17 cellular contexts compared by ENCODE assay signal in the genomic region with DNA sequence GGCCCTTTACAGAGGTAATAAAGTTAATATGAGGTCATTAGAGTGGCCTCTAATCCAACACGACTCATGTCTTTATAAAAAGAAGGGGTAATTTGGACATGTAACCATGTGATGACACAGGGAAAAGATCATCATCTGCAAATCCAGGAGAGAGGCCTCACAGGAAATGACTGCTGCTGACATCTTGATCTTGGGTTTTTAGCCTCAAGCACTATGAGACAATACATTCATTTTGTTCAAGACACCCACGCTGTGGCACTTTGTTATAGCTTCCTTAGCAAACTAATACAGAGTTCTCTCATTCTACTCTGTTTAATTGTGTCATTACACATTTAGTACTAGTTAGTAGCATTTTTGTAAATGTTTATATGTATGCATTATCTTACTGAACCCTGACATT.
DNase-seq lines count a peak whose midpoint lies in the region; ATAC-seq lines count a peak whose summit lies in the region.
"Had no signal": no experiment of that assay in that cellular context is flagged by ENCODE, and none has a peak within 500 bp of the region (broad histone marks: within the 10 kb centered on the region; RNA-seq: fewer than 3 reads in every experiment).

No MANE protein-coding gene starts in this region.

- no peak overlapping the region for H3K4me3 Mint-ChIP-seq in activated T-cell treated with anti-CD3 and anti-CD28 coated beads, Interleukin-2, amount 50 U/mL, for 24 hours
- H3K4me3 Mint-ChIP-seq in activated T-helper 1 cell treated with anti-CD3 and anti-CD28 coated beads, Interleukin-12 subunit alpha, Interleukin-12 subunit beta, Interleukin-2, Interleukin-4 antibody, amounts not matched to agents 30 ng/mL and 10 ng/mL and 1 ng/mL, durations not matched to agents 14 hours and 24 hours and 36 hours = no peak overlapping the region

- no peak for ATAC-seq in GM21737 (IDR thresholded peaks at IDR 0.05; ENCODE audit: unreplicated experiment)
- ATAC-seq: foreskin keratinocyte, left ventricle myocardium superior had no signal

- no peak for DNase-seq in activated T-cell treated with anti-CD3 and anti-CD28 coated beads, Interleukin-2, amount 50 U/mL, for 24 hours
- DNase-seq in activated T-cell treated with anti-CD3 and anti-CD28 coated beads for 4 hours (no peak), HT1080 (ENCODE audit: low read depth) (peak; percentile 77), myocyte (ENCODE audit: low read depth) (peak; percentile 34), T-helper 9 cell (no peak), NCI-H1092 (lab: John Stamatoyannopoulos, UW) (no peak)
- no peak for DNase-seq in activated T-helper 1 cell treated with anti-CD3 and anti-CD28 coated beads, Interleukin-12 subunit alpha, Interleukin-12 subunit beta, Interleukin-2, Interleukin-4 antibody, amounts not matched to agents 30 ng/mL and 10 ng/mL and 1 ng/mL, durations not matched to agents 14 hours and 24 hours and 36 hours (ENCODE audit: low spot score)
- DNase-seq: activated CD8-positive, alpha-beta memory T cell treated with anti-CD3 and anti-CD28 coated beads, Interleukin-2, amount 50 U/mL, for 4 hours; adrenal gland; KG1; left ventricle myocardium superior; NCI-H1436; posterior cingulate gyrus; stimulated activated naive CD4-positive, alpha-beta T cell; uterus had no signal

- peaks cover 23% of the 10 kb centered on the region for H3K4me1 Mint-ChIP-seq in activated T-cell treated with anti-CD3 and anti-CD28 coated beads, Interleukin-2, amount 50 U/mL, for 24 hours (ENCODE audit: low read depth)
- H3K4me1 Mint-ChIP-seq in activated T-helper 1 cell treated with anti-CD3 and anti-CD28 coated beads, Interleukin-12 subunit alpha, Interleukin-12 subunit beta, Interleukin-2, Interleukin-4 antibody, amounts not matched to agents 30 ng/mL and 10 ng/mL and 1 ng/mL, durations not matched to agents 14 hours and 24 hours and 36 hours (ENCODE audit: low read depth) = peaks cover 11% of the 10 kb centered on the region

- peaks cover 4% of the 10 kb centered on the region for H3K36me3 Mint-ChIP-seq in activated T-cell treated with anti-CD3 and anti-CD28 coated beads, Interleukin-2, amount 50 U/mL, for 24 hours (ENCODE audit: low read depth)
- peaks cover 7% of the 10 kb centered on the region for H3K36me3 Mint-ChIP-seq in activated T-helper 1 cell treated with anti-CD3 and anti-CD28 coated beads, Interleukin-12 subunit alpha, Interleukin-12 subunit beta, Interleukin-2, Interleukin-4 antibody, amounts not matched to agents 30 ng/mL and 10 ng/mL and 1 ng/mL, durations not matched to agents 14 hours and 24 hours and 36 hours (ENCODE audit: low read depth)

- intact Hi-C loops in activated T-helper 1 cell treated with anti-CD3 and anti-CD28 coated beads, Interleukin-12 subunit alpha, Interleukin-12 subunit beta, Interleukin-2, Interleukin-4 antibody, amounts not matched to agents 30 ng/mL and 10 ng/mL and 1 ng/mL, durations not matched to agents 14 hours and 24 hours and 36 hours (cut with micrococcal nuclease) = loop anchor here (1.0 kb wide), 1 partner anchor 16 kb away; no protein-coding TSS in a partner anchor

- peaks cover 15% of the 10 kb centered on the region for H3K9me3 Mint-ChIP-seq in activated T-cell treated with anti-CD3 and anti-CD28 coated beads, Interleukin-2, amount 50 U/mL, for 24 hours
- H3K9me3 Mint-ChIP-seq in activated T-helper 1 cell treated with anti-CD3 and anti-CD28 coated beads, Interleukin-12 subunit alpha, Interleukin-12 subunit beta, Interleukin-2, Interleukin-4 antibody, amounts not matched to agents 30 ng/mL and 10 ng/mL and 1 ng/mL, durations not matched to agents 14 hours and 24 hours and 36 hours = peaks cover 34% of the 10 kb centered on the region

- no peaks in the 10 kb centered on the region for H3K27me3 Mint-ChIP-seq in activated T-cell treated with anti-CD3 and anti-CD28 coated beads, Interleukin-2, amount 50 U/mL, for 24 hours
- no peaks in the 10 kb centered on the region for H3K27me3 Mint-ChIP-seq in activated T-helper 1 cell treated with anti-CD3 and anti-CD28 coated beads, Interleukin-12 subunit alpha, Interleukin-12 subunit beta, Interleukin-2, Interleukin-4 antibody, amounts not matched to agents 30 ng/mL and 10 ng/mL and 1 ng/mL, durations not matched to agents 14 hours and 24 hours and 36 hours (ENCODE audit: insufficient read depth)

- peak overlapping the region; percentile 28 for H3K27ac Mint-ChIP-seq in activated T-cell treated with anti-CD3 and anti-CD28 coated beads, Interleukin-2, amount 50 U/mL, for 24 hours
- H3K27ac Mint-ChIP-seq in activated T-helper 1 cell treated with anti-CD3 and anti-CD28 coated beads, Interleukin-12 subunit alpha, Interleukin-12 subunit beta, Interleukin-2, Interleukin-4 antibody, amounts not matched to agents 30 ng/mL and 10 ng/mL and 1 ng/mL, durations not matched to agents 14 hours and 24 hours and 36 hours = peak overlapping the region; percentile 22

Comparison
In these comparisons a context has a peak if more than half of its experiments do, and no peak if none do; other contexts are left out.
1. DNase-seq: peak in HT1080 (single experiment) and myocyte (single experiment); none in activated T-cell treated with anti-CD3 and anti-CD28 coated beads, Interleukin-2, amount 50 U/mL, for 24 hours (single experiment), activated T-cell treated with anti-CD3 and anti-CD28 coated beads for 4 hours (single experiment), activated T-helper 1 cell treated with anti-CD3 and anti-CD28 coated beads, Interleukin-12 subunit alpha, Interleukin-12 subunit beta, Interleukin-2, Interleukin-4 antibody, amounts not matched to agents 30 ng/mL and 10 ng/mL and 1 ng/mL, durations not matched to agents 14 hours and 24 hours and 36 hours (single experiment), T-helper 9 cell (single experiment) and NCI-H1092 (single experiment).